1 cellular context compared by ENCODE assay signal in the genomic region with DNA sequence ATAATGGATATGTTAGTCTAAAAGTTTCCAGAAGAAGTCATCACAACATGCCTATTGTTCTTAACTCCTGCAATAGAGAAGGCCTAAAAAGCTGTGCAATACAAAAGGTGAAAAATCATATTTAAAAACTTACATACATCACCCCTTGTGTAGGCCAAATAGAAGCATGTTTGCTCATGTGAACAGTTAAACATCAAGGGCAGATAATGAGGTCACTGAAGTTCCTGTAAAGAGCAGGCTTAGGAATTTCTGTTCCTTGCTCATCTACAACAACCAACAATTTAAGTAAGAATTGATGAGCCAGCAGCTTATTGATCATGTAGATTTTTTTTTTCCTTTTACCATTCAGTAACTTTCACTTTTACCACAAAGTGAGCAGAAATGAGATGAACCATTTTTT.
TF ChIP-seq lines count a peak whose summit lies in the region.

No MANE protein-coding gene starts in this region.

TF ChIP-seq in HepG2, 621 proteins besides CTCF, POLR2A, EP300 and RAD21 (continued from another document and continues in another):
- TF ChIP-seq, protein P1, sequence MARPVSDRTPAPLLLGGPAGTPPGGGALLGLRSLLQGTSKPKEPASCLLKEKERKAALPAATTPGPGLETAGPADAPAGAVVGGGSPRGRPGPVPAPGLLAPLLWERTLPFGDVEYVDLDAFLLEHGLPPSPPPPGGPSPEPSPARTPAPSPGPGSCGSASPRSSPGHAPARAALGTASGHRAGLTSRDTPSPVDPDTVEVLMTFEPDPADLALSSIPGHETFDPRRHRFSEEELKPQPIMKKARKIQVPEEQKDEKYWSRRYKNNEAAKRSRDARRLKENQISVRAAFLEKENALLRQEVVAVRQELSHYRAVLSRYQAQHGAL (CRISPR knock-in tag; IDR thresholded peaks at IDR 0.05; ENCODE audit: not compliant biosample characterization): no peak
- TF ChIP-seq NCOR1 (IDR thresholded peaks at IDR 0.05; ENCODE audit: borderline replicate concordance, low read length) (no peak), NFIB (CRISPR knock-in tag; IDR thresholded peaks at IDR 0.05; ENCODE audit: borderline replicate concordance) (no peak), ZNF30 (CRISPR knock-in tag; IDR thresholded peaks at IDR 0.05) (no peak), ZNF558 (CRISPR knock-in tag; IDR thresholded peaks at IDR 0.05; ENCODE audit: borderline replicate concordance) (no peak), ZNF883 (CRISPR knock-in tag; IDR thresholded peaks at IDR 0.05; ENCODE audit: not compliant biosample characterization) (no peak), ZNF615 (CRISPR knock-in tag; IDR thresholded peaks at IDR 0.05; ENCODE audit: borderline replicate concordance) (no peak), HNRNPH1 (optimal IDR thresholded peaks at IDR 0.05; ENCODE audit: low read depth, low read length) (no peak), CBX5 (CRISPR knock-in tag; IDR thresholded peaks at IDR 0.05; ENCODE audit: borderline replicate concordance) (no peak), IRF2 (CRISPR knock-in tag; IDR thresholded peaks at IDR 0.05) (no peak), KDM5A (IDR thresholded peaks at IDR 0.05; ENCODE audit: borderline replicate concordance, low read length) (no peak), U2AF1 (optimal IDR thresholded peaks at IDR 0.05; ENCODE audit: low read depth, low read length) (no peak), CCDC6 (CRISPR knock-in tag; IDR thresholded peaks at IDR 0.05) (no peak), ZNF557 (CRISPR knock-in tag; IDR thresholded peaks at IDR 0.05) (no peak), TGIF2 (CRISPR knock-in tag; IDR thresholded peaks at IDR 0.05) (no peak), MXD4 (CRISPR knock-in tag; IDR thresholded peaks at IDR 0.05) (no peak), ZNF224 (CRISPR knock-in tag; IDR thresholded peaks at IDR 0.05) (no peak), BRCA1 (CRISPR knock-in tag; IDR thresholded peaks at IDR 0.05) (no peak), TSC22D2 (CRISPR knock-in tag; IDR thresholded peaks at IDR 0.05; ENCODE audit: borderline replicate concordance) (no peak), KLF16 (CRISPR knock-in tag; IDR thresholded peaks at IDR 0.05) (no peak), MTF1 (CRISPR knock-in tag; IDR thresholded peaks at IDR 0.05) (no peak), ZNF367 (CRISPR knock-in tag; IDR thresholded peaks at IDR 0.05; ENCODE audit: borderline replicate concordance) (no peak), ZNF383 (CRISPR knock-in tag; IDR thresholded peaks at IDR 0.05; ENCODE audit: borderline replicate concordance) (no peak), XRCC5 (optimal IDR thresholded peaks at IDR 0.05; ENCODE audit: low read length) (no peak), NFE2 (CRISPR knock-in tag; IDR thresholded peaks at IDR 0.05) (no peak), ATF7 (IDR thresholded peaks at IDR 0.05) (peak; percentile 28; the same call in 1 of the 2 replicates), ATF7 (CRISPR knock-in tag; IDR thresholded peaks at IDR 0.05) (no peak), MIER3 (CRISPR knock-in tag; IDR thresholded peaks at IDR 0.05; ENCODE audit: borderline replicate concordance) (no peak), ZNF337 (CRISPR knock-in tag; IDR thresholded peaks at IDR 0.05; ENCODE audit: borderline replicate concordance, low read depth) (no peak), ZNF160 (CRISPR knock-in tag; IDR thresholded peaks at IDR 0.05) (no peak), ZNF724P (CRISPR knock-in tag; IDR thresholded peaks at IDR 0.05; ENCODE audit: borderline replicate concordance) (no peak), NCOA5 (CRISPR knock-in tag; IDR thresholded peaks at IDR 0.05) (no peak), PAWR (CRISPR knock-in tag; IDR thresholded peaks at IDR 0.05; ENCODE audit: borderline replicate concordance) (no peak), JDP2 (CRISPR knock-in tag; IDR thresholded peaks at IDR 0.05; ENCODE audit: borderline replicate concordance) (no peak), ARHGAP35 (CRISPR knock-in tag; IDR thresholded peaks at IDR 0.05; ENCODE audit: borderline replicate concordance) (no peak), PHB2 (IDR thresholded peaks at IDR 0.05; ENCODE audit: partially characterized antibody) (no peak), ZNF207 (IDR thresholded peaks at IDR 0.05; ENCODE audit: borderline replicate concordance) (no peak), KLF9 (CRISPR knock-in tag; IDR thresholded peaks at IDR 0.05; ENCODE audit: low read depth) (0 out of 2 replicates have a peak, but pooled peaks have one; percentile 68), TRIM24 (CRISPR knock-in tag; IDR thresholded peaks at IDR 0.05) (no peak), PTBP1 (IDR thresholded peaks at IDR 0.05; ENCODE audit: low read depth, low read length, poor library complexity, severe bottlenecking) (no peak), ZNF234 (CRISPR knock-in tag; conservative IDR thresholded peaks at IDR 0.05) (no peak)
- TF ChIP-seq, protein P2, sequence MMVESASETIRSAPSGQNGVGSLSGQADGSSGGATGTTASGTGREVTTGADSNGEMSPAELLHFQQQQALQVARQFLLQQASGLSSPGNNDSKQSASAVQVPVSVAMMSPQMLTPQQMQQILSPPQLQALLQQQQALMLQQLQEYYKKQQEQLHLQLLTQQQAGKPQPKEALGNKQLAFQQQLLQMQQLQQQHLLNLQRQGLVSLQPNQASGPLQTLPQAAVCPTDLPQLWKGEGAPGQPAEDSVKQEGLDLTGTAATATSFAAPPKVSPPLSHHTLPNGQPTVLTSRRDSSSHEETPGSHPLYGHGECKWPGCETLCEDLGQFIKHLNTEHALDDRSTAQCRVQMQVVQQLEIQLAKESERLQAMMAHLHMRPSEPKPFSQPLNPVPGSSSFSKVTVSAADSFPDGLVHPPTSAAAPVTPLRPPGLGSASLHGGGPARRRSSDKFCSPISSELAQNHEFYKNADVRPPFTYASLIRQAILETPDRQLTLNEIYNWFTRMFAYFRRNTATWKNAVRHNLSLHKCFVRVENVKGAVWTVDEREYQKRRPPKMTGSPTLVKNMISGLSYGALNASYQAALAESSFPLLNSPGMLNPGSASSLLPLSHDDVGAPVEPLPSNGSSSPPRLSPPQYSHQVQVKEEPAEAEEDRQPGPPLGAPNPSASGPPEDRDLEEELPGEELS (CRISPR knock-in tag; IDR thresholded peaks at IDR 0.05): peak; percentile 54; the same call in 1 of the 2 replicates
- TF ChIP-seq, protein P3, sequence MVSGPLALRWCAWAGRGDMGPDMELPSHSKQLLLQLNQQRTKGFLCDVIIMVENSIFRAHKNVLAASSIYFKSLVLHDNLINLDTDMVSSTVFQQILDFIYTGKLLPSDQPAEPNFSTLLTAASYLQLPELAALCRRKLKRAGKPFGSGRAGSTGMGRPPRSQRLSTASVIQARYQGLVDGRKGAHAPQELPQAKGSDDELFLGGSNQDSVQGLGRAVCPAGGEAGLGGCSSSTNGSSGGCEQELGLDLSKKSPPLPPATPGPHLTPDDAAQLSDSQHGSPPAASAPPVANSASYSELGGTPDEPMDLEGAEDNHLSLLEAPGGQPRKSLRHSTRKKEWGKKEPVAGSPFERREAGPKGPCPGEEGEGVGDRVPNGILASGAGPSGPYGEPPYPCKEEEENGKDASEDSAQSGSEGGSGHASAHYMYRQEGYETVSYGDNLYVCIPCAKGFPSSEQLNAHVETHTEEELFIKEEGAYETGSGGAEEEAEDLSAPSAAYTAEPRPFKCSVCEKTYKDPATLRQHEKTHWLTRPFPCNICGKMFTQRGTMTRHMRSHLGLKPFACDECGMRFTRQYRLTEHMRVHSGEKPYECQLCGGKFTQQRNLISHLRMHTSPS (CRISPR knock-in tag; IDR thresholded peaks at IDR 0.05; ENCODE audit: low read depth): no peak
- TF ChIP-seq, protein P4, sequence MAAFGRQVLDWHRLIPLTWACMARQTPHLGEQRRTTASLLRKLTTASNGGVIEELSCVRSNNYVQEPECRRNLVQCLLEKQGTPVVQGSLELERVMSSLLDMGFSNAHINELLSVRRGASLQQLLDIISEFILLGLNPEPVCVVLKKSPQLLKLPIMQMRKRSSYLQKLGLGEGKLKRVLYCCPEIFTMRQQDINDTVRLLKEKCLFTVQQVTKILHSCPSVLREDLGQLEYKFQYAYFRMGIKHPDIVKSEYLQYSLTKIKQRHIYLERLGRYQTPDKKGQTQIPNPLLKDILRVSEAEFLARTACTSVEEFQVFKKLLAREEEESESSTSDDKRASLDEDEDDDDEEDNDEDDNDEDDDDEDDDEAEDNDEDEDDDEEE (CRISPR knock-in tag; IDR thresholded peaks at IDR 0.05): no peak
- TF ChIP-seq, protein P5, sequence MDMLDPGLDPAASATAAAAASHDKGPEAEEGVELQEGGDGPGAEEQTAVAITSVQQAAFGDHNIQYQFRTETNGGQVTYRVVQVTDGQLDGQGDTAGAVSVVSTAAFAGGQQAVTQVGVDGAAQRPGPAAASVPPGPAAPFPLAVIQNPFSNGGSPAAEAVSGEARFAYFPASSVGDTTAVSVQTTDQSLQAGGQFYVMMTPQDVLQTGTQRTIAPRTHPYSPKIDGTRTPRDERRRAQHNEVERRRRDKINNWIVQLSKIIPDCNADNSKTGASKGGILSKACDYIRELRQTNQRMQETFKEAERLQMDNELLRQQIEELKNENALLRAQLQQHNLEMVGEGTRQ (IDR thresholded peaks at IDR 0.05; ENCODE audit: low read depth, low read length): no peak
- TF ChIP-seq, protein P5 (CRISPR knock-in tag; IDR thresholded peaks at IDR 0.05; ENCODE audit: borderline replicate concordance): no peak
- TF ChIP-seq, protein P6, sequence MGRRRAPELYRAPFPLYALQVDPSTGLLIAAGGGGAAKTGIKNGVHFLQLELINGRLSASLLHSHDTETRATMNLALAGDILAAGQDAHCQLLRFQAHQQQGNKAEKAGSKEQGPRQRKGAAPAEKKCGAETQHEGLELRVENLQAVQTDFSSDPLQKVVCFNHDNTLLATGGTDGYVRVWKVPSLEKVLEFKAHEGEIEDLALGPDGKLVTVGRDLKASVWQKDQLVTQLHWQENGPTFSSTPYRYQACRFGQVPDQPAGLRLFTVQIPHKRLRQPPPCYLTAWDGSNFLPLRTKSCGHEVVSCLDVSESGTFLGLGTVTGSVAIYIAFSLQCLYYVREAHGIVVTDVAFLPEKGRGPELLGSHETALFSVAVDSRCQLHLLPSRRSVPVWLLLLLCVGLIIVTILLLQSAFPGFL (CRISPR knock-in tag; IDR thresholded peaks at IDR 0.05): no peak
- TF ChIP-seq, protein P7, sequence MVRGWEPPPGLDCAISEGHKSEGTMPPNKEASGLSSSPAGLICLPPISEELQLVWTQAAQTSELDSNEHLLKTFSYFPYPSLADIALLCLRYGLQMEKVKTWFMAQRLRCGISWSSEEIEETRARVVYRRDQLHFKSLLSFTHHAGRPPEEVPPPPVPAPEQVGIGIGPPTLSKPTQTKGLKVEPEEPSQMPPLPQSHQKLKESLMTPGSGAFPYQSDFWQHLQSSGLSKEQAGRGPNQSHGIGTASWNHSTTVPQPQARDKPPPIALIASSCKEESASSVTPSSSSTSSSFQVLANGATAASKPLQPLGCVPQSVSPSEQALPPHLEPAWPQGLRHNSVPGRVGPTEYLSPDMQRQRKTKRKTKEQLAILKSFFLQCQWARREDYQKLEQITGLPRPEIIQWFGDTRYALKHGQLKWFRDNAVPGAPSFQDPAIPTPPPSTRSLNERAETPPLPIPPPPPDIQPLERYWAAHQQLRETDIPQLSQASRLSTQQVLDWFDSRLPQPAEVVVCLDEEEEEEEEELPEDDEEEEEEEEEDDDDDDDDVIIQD (CRISPR knock-in tag; IDR thresholded peaks at IDR 0.05; ENCODE audit: low read depth): no peak
- TF ChIP-seq, protein P8, sequence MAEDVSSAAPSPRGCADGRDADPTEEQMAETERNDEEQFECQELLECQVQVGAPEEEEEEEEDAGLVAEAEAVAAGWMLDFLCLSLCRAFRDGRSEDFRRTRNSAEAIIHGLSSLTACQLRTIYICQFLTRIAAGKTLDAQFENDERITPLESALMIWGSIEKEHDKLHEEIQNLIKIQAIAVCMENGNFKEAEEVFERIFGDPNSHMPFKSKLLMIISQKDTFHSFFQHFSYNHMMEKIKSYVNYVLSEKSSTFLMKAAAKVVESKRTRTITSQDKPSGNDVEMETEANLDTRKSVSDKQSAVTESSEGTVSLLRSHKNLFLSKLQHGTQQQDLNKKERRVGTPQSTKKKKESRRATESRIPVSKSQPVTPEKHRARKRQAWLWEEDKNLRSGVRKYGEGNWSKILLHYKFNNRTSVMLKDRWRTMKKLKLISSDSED (CRISPR knock-in tag; IDR thresholded peaks at IDR 0.05): no peak
- TF ChIP-seq, protein P9, sequence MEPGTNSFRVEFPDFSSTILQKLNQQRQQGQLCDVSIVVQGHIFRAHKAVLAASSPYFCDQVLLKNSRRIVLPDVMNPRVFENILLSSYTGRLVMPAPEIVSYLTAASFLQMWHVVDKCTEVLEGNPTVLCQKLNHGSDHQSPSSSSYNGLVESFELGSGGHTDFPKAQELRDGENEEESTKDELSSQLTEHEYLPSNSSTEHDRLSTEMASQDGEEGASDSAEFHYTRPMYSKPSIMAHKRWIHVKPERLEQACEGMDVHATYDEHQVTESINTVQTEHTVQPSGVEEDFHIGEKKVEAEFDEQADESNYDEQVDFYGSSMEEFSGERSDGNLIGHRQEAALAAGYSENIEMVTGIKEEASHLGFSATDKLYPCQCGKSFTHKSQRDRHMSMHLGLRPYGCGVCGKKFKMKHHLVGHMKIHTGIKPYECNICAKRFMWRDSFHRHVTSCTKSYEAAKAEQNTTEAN (CRISPR knock-in tag; conservative IDR thresholded peaks at IDR 0.05): no peak
- TF ChIP-seq, protein P10, sequence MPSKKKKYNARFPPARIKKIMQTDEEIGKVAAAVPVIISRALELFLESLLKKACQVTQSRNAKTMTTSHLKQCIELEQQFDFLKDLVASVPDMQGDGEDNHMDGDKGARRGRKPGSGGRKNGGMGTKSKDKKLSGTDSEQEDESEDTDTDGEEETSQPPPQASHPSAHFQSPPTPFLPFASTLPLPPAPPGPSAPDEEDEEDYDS (CRISPR knock-in tag; IDR thresholded peaks at IDR 0.05): no peak
- TF ChIP-seq, protein P11, sequence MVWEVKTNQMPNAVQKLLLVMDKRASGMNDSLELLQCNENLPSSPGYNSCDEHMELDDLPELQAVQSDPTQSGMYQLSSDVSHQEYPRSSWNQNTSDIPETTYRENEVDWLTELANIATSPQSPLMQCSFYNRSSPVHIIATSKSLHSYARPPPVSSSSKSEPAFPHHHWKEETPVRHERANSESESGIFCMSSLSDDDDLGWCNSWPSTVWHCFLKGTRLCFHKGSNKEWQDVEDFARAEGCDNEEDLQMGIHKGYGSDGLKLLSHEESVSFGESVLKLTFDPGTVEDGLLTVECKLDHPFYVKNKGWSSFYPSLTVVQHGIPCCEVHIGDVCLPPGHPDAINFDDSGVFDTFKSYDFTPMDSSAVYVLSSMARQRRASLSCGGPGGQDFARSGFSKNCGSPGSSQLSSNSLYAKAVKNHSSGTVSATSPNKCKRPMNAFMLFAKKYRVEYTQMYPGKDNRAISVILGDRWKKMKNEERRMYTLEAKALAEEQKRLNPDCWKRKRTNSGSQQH (CRISPR knock-in tag; IDR thresholded peaks at IDR 0.05; ENCODE audit: low read depth): no peak
